8 cellular contexts compared by ENCODE assay signal in the genomic region with DNA sequence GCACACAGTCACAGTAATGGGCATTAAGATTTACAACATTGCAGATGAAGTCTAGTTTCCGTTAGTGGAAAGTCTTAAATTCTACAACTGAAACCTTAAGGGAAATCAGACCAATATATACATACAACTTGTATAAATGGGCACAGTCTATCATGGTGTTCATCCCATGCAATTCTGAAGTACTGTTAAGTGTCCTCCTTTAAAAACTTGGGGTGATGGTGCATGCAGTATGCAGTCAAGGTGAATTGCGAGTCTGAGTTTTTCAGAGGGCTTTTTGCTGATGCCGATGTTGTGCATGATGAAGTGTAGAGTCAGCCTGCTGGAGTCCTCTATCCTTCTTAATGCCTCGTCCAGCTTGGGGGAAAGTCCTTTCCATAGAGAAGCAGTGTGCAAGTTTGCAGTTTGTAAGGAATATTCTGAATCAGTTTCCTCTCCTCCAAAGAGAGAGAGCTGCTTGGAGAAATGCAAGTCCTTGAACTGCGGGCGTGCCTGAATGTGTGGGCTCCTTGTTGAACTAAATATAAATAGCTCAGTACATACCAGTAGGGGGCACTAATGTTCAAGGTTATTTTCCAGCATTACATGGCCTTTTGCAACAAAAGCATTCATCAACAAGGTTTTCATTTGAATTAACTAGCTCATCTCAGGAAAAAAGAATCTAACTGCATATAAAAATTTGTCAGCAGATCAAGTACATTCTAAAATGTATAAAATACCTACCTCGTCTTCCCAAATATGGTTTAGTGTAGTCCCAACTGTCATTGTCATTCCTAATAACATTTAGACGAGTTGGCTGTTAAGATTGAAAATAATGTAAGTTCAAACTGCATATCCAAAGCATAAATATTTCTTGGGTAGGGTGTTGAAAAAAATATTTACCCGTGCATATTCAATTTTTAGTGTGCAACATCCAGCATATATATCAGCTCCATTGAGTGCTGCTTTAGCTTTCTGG. TPM values are rescaled to one million over a fixed set of nuclear protein-coding genes. Genes with fewer than 3 reads are reported as not detected.
DNase-seq lines count a peak whose midpoint lies in the region; ATAC-seq lines count a peak whose summit lies in the region.

No MANE protein-coding gene starts in this region.

- H3K27me3 Mint-ChIP-seq in immature natural killer cell (ENCODE audit: low read depth in 3 of 3): no peaks in the 10 kb centered on the region

- H3K4me1 Mint-ChIP-seq in immature natural killer cell: no peaks in the 10 kb centered on the region

- H3K27ac Mint-ChIP-seq in immature natural killer cell: no peak overlapping the region

- H3K9me3 Mint-ChIP-seq in immature natural killer cell: no peaks in the 10 kb centered on the region

- ATAC-seq in HG03196 (IDR thresholded peaks at IDR 0.05; ENCODE audit: unreplicated experiment): no peak

- no peak overlapping the region for H3K4me3 Mint-ChIP-seq in immature natural killer cell

- H3K36me3 Mint-ChIP-seq in immature natural killer cell: peaks cover 5 to 6% (median 5%) of the 10 kb centered on the region in 3 donors

- DNase-seq in A172 (ENCODE audit: low spot score) (peak; percentile 69), GM03348 (ENCODE audit: low spot score) (peak; percentile 53), M059J (ENCODE audit: low read depth) (peak; percentile 69), RKO (ENCODE audit: low spot score) (peak; percentile 72), brain pericyte (ENCODE audit: low read depth, low spot score) (peak; percentile 50), immature natural killer cell (peak; percentile 66 to 75 (median 69))
- DNase-seq in stimulated activated CD4-positive, alpha-beta T cell treated with anti-CD3 and anti-CD28 coated beads, Interleukin-4, amount 100 ng/mL, for 1 hour: peak; percentile 24

RNA-seq across cellular contexts. Expression of a gene that starts 21.3 kb away (rescaled TPM):
- 49.2 and 55.8 TPM in 2 replicates for total RNA-seq in A172 (2014; rRNA removed; shearing (Covaris generic))
- 30.7 and 42.8 TPM in 2 replicates for total RNA-seq in M059J (2014; rRNA removed; shearing (Covaris generic))
- 10 to 100 TPM in 2 of 3 donors, 1 to 10 TPM in 1; 7.4 to 13.9 (median 11.5) TPM for polyA plus RNA-seq in immature natural killer cell
